Comparison of ENCODE assay signal across 11 cellular contexts in genomic region chr2:41967426-41968181, GRCh38.
DNase-seq lines count a peak whose midpoint lies in the region; ATAC-seq and TF ChIP-seq lines count a peak whose summit lies in the region.
"Had no signal": no experiment of that assay in that cellular context is flagged by ENCODE, and none has a peak within 500 bp of the region (broad histone marks: within the 10 kb centered on the region; RNA-seq: fewer than 3 reads in every experiment).

No MANE protein-coding gene starts in this region.

- H3K4me3 ChIP-seq in esophagus muscularis mucosa (peak overlapping the region in 1 of 4 donors; percentile 25), mucosa of descending colon (no peak overlapping the region)

- peak overlapping the region; percentile 70 to 83 (median 78) for H3K27ac ChIP-seq in esophagus muscularis mucosa (replicated peaks in 1 of 4)
- peak overlapping the region; percentile 95 for H3K27ac ChIP-seq in temporal lobe (ENCODE audit: low read depth, low read length)

- no peak for TF ChIP-seq CTCF in esophagus muscularis mucosa (IDR thresholded peaks at IDR 0.05)
- no peak for TF ChIP-seq CTCF in mucosa of descending colon (IDR thresholded peaks at IDR 0.05)

- intact Hi-C loops in esophagus muscularis mucosa (cut with DNase I), result loop anchor here (5.0 kb wide), 1 partner anchor 80 kb away; the partner anchor contains the start of gene PKDCC
- intact Hi-C loops in mucosa of descending colon (cut with DNase I, micrococcal nuclease), result no loop called here

- no peak for TF ChIP-seq EP300 in esophagus muscularis mucosa (IDR thresholded peaks at IDR 0.05)

- TF ChIP-seq POLR2A in esophagus muscularis mucosa (IDR thresholded peaks at IDR 0.05; ENCODE audit: low read depth), result no peak

- H3K9me3 ChIP-seq in esophagus muscularis mucosa (no peaks in the 10 kb centered on the region), mucosa of descending colon (no peaks in the 10 kb centered on the region)

- H3K36me3 ChIP-seq in esophagus muscularis mucosa, result no peaks in the 10 kb centered on the region
- H3K36me3 ChIP-seq in mucosa of descending colon (ENCODE audit: low read depth), result no peaks in the 10 kb centered on the region

- WGBS in esophagus muscularis mucosa, result 28% methylated on average over 11 of the region's 14 CpGs

- DNase-seq in M059J (ENCODE audit: low read depth) (peak; percentile 15), esophagus muscularis mucosa (ENCODE audit: extremely low spot score) (no peak), mucosa of descending colon (peak; percentile 64 to 79 (median 67)), SW480 (ENCODE audit: low spot score) (no peak), NOMO-1 (lab: John Stamatoyannopoulos, UW; ENCODE audit: unreplicated experiment in 2 of 2) (no peak)
- no peak for DNase-seq in effector CD8-positive, alpha-beta T cell (lab: John Stamatoyannopoulos, UW)
- DNase-seq: activated CD4-positive, CD25-positive, alpha-beta regulatory T cell treated with anti-CD3 and anti-CD28 coated beads, Interleukin-2, amount 50 U/mL, for 72 hours; activated naive CD4-positive, alpha-beta T cell; NCI-H226 had no signal

- H3K4me1 ChIP-seq in esophagus muscularis mucosa (peaks cover 35 to 62% (median 60%) of the 10 kb centered on the region in 4 donors), mucosa of descending colon (ENCODE audit: low read depth) (peaks cover 46% of the 10 kb centered on the region)

- H3K27me3 ChIP-seq in esophagus muscularis mucosa, result no peaks in the 10 kb centered on the region

- ATAC-seq in mucosa of descending colon (peak; percentile 68), GM18498 (IDR thresholded peaks at IDR 0.05; ENCODE audit: unreplicated experiment) (no peak)

Comparison
In these comparisons a context has a peak if more than half of its experiments do, and no peak if none do; other contexts are left out.
1. DNase-seq: peak in M059J (single experiment) and mucosa of descending colon (3 of 3); none in esophagus muscularis mucosa (single experiment), SW480 (single experiment), effector CD8-positive, alpha-beta T cell (single experiment) and NOMO-1 (0 of 2).